In the genomic region with DNA sequence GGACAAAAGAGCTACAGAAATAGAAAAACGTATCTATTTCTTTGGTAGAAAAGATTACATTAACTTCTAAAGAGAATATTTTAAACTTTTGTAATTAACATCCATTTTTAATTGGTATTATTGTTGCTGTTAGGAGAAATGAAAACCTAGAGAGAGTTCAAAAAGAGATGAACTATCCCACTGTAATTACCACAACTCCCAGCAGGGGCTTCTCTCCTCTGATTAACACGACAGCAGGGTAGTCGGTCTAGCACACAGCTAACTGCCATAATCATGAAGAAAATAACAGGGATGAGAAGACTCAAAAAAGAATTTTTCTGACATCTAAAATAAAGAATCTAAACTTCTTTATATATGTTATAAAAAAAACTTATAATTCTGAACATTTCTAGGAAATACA, we compare ENCODE assay signal across 10 cellular contexts.
DNase-seq lines count a peak whose midpoint lies in the region; TF ChIP-seq lines count a peak whose summit lies in the region.
"Had no signal": no experiment of that assay in that cellular context is flagged by ENCODE, and none has a peak within 500 bp of the region (broad histone marks: within the 10 kb centered on the region; RNA-seq: fewer than 3 reads in every experiment).

No MANE protein-coding gene starts in this region.

- DNase-seq in BE2C (peak; percentile 53), HuH-7.5 (ENCODE audit: low spot score) (peak; percentile 28), RWPE1 (ENCODE audit: low spot score) (peak; percentile 44), glomerular visceral epithelial cell (ENCODE audit: extremely low spot score) (peak; percentile 32), inferior parietal cortex (ENCODE audit: extremely low spot score) (no peak), AG08395 (ENCODE audit: low spot score) (no peak), dorsolateral prefrontal cortex (no peak)
- no peak for DNase-seq in T-helper 2 cell treated with Interferon-gamma antibody and Interleukin-4, amounts not matched to agents 5 μg/mL and 100 μg/mL, for 36 hours (ENCODE audit: low spot score)
- DNase-seq: colonic mucosa, natural killer cell had no signal

- POLR2A ChIA-PET in RWPE1 (lab: Yijun Ruan, JAX; ENCODE audit: low non-redundant PET) = no interaction called here

- H3K9me3 Mint-ChIP-seq in T-helper 2 cell treated with Interferon-gamma antibody and Interleukin-4, amounts not matched to agents 5 μg/mL and 100 μg/mL, for 36 hours = peaks cover 20% of the 10 kb centered on the region

- no peaks in the 10 kb centered on the region for H3K36me3 Mint-ChIP-seq in T-helper 2 cell treated with Interferon-gamma antibody and Interleukin-4, amounts not matched to agents 5 μg/mL and 100 μg/mL, for 36 hours (ENCODE audit: low read depth)
- H3K36me3 Mint-ChIP-seq: natural killer cell had no signal

- H3K27me3 ChIP-seq in BE2C (no peaks in the 10 kb centered on the region), dorsolateral prefrontal cortex (no peaks in the 10 kb centered on the region)
- H3K27me3 ChIP-seq: colonic mucosa had no signal

- H3K4me3 ChIP-seq in BE2C (ENCODE audit: low read depth, low read length) (no peak overlapping the region), dorsolateral prefrontal cortex (no peak overlapping the region)
- H3K4me3 ChIP-seq: colonic mucosa had no signal

- no peak overlapping the region for H3K4me3 Mint-ChIP-seq in T-helper 2 cell treated with Interferon-gamma antibody and Interleukin-4, amounts not matched to agents 5 μg/mL and 100 μg/mL, for 36 hours
- H3K4me3 Mint-ChIP-seq: natural killer cell had no signal

- no peaks in the 10 kb centered on the region for H3K9me3 ChIP-seq in BE2C
- H3K9me3 ChIP-seq: colonic mucosa had no signal

- intact Hi-C loops in dorsolateral prefrontal cortex (cut with DNase I) = no loop called here

- H3K27me3 Mint-ChIP-seq in T-helper 2 cell treated with Interferon-gamma antibody and Interleukin-4, amounts not matched to agents 5 μg/mL and 100 μg/mL, for 36 hours (ENCODE audit: low read depth) = no peaks in the 10 kb centered on the region

- peak; percentile 75 for TF ChIP-seq CTCF in BE2C (IDR thresholded peaks at IDR 0.05; ENCODE audit: low read depth, low read length)
- TF ChIP-seq CTCF in RWPE1 (conservative IDR thresholded peaks at IDR 0.05; ENCODE audit: low read depth) = peak; percentile 43
- TF ChIP-seq CTCF in dorsolateral prefrontal cortex (IDR thresholded peaks at IDR 0.05 in 54 of 56, conservative IDR thresholded peaks at IDR 0.05 in 2 of 56; ENCODE audit: low read depth in 1 of 56, partially characterized antibody in 56 of 56) = peak in 16 of 56 donors; percentile 7 to 36 (median 20)

- H3K27ac Mint-ChIP-seq in T-helper 2 cell treated with Interferon-gamma antibody and Interleukin-4, amounts not matched to agents 5 μg/mL and 100 μg/mL, for 36 hours = no peak overlapping the region
- H3K27ac Mint-ChIP-seq: natural killer cell had no signal

- H3K36me3 ChIP-seq in BE2C = no peaks in the 10 kb centered on the region
- H3K36me3 ChIP-seq: colonic mucosa had no signal

- no peaks in the 10 kb centered on the region for H3K4me1 Mint-ChIP-seq in T-helper 2 cell treated with Interferon-gamma antibody and Interleukin-4, amounts not matched to agents 5 μg/mL and 100 μg/mL, for 36 hours (ENCODE audit: low read depth)
- H3K4me1 Mint-ChIP-seq: natural killer cell had no signal

- CTCF ChIA-PET in RWPE1 (lab: Yijun Ruan, JAX) = interaction anchor here (0.5 to 1.2 kb wide), 4 partner anchors 11 to 1041 kb away, joined by 3 read pairs; no protein-coding TSS in a partner anchor

- no peak overlapping the region for H3K27ac ChIP-seq in RWPE1
- no peak overlapping the region for H3K27ac ChIP-seq in dorsolateral prefrontal cortex
- H3K27ac ChIP-seq: colonic mucosa had no signal

- no peaks in the 10 kb centered on the region; the same call in 1 of the 2 replicates for H3K4me1 ChIP-seq in BE2C
- H3K4me1 ChIP-seq: colonic mucosa had no signal

Comparison
In these comparisons a context has a peak if more than half of its experiments do, and no peak if none do; other contexts are left out.
1. DNase-seq: peak in BE2C (single experiment), HuH-7.5 (single experiment), RWPE1 (single experiment) and glomerular visceral epithelial cell (single experiment); none in inferior parietal cortex (single experiment), T-helper 2 cell treated with Interferon-gamma antibody and Interleukin-4, amounts not matched to agents 5 μg/mL and 100 μg/mL, for 36 hours (single experiment), AG08395 (single experiment) and dorsolateral prefrontal cortex (0 of 10).